In the genomic region with DNA sequence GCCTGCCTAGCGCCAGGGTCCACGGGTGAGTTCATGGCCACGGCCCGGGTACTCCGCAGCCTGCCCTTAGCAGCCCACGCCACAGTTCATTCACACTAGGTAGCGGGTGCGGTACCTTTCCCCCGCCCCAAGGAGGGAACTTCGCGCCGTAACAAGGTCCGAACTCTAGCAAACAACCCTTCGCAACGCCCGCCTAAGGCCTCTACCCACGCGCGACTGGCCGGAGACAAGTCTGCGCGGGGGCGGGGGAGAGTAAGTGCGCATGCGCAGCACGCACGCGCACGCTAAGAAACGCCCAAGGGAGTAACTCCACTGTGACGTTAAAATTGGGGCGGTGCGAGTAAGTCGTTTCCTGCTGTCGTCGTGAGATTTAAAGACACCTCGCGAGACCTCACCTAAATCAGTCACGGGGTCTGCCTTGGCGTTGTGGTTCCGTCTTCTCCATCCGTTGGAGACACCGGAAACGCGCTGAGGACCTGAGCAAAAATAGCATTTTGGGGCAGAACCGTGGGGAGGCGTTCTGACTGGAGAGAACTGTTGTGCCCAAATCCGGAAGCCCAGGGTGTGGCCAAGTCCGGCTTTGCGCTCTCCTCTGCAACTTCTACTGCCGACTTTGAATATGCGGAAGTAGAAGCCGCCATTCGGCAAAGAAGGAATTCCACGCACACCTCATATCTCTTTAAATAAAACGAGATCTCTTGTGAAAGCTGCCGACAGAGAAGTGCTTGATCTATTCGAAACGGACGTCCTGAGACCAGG, we compare ENCODE assay signal across 1 cellular context.
TF ChIP-seq lines count a peak whose summit lies in the region.

A gene with protein sequence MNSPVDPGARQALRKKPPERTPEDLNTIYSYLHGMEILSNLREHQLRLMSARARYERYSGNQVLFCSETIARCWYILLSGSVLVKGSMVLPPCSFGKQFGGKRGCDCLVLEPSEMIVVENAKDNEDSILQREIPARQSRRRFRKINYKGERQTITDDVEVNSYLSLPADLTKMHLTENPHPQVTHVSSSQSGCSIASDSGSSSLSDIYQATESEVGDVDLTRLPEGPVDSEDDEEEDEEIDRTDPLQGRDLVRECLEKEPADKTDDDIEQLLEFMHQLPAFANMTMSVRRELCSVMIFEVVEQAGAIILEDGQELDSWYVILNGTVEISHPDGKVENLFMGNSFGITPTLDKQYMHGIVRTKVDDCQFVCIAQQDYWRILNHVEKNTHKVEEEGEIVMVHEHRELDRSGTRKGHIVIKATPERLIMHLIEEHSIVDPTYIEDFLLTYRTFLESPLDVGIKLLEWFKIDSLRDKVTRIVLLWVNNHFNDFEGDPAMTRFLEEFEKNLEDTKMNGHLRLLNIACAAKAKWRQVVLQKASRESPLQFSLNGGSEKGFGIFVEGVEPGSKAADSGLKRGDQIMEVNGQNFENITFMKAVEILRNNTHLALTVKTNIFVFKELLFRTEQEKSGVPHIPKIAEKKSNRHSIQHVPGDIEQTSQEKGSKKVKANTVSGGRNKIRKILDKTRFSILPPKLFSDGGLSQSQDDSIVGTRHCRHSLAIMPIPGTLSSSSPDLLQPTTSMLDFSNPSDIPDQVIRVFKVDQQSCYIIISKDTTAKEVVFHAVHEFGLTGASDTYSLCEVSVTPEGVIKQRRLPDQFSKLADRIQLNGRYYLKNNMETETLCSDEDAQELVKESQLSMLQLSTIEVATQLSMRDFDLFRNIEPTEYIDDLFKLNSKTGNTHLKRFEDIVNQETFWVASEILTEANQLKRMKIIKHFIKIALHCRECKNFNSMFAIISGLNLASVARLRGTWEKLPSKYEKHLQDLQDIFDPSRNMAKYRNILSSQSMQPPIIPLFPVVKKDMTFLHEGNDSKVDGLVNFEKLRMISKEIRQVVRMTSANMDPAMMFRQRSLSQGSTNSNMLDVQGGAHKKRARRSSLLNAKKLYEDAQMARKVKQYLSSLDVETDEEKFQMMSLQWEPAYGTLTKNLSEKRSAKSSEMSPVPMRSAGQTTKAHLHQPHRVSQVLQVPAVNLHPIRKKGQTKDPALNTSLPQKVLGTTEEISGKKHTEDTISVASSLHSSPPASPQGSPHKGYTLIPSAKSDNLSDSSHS (N-terminal part only) (minus strand): TSS at position 234 of the 759 bp plus-strand sequence. CDS start 199 bp downstream, at position 35.

TF ChIP-seq in K562, 482 proteins besides CTCF, POLR2A, EP300 and RAD21 (continued from another document and continues in another):
- no peak for TF ChIP-seq GTF2B (IDR thresholded peaks at IDR 0.05; ENCODE audit: extremely low read depth, insufficient read length)
- peak; percentile 68; the same call in 1 of the 2 replicates for TF ChIP-seq TAF7 (tag; IDR thresholded peaks at IDR 0.05)
- no peak for TF ChIP-seq SETDB1 (IDR thresholded peaks at IDR 0.05; ENCODE audit: low read length)
- TF ChIP-seq MEF2A (IDR thresholded peaks at IDR 0.05; ENCODE audit: control insufficient read depth, low read depth, low read length), result peak; percentile 90
- TF ChIP-seq RB1 (IDR thresholded peaks at IDR 0.05; ENCODE audit: low read depth), result peak; percentile 60; the same call in 1 of the 2 replicates
- no peak for TF ChIP-seq MIER1 (IDR thresholded peaks at IDR 0.05; ENCODE audit: low read depth)
- peak; percentile 99 for TF ChIP-seq ELF1 (tag; IDR thresholded peaks at IDR 0.05)
- peak; percentile 95 for TF ChIP-seq TAF1 (IDR thresholded peaks at IDR 0.05; ENCODE audit: control insufficient read depth, extremely low read depth, insufficient read depth, low read length, severe bottlenecking)
- TF ChIP-seq CBX3 (IDR thresholded peaks at IDR 0.05; ENCODE audit: borderline replicate concordance in 1 of 2, low read length in 2 of 2), result peak in 1 of 2 experiments; percentile 41; a peak in 1 of 3 replicates
- peak; percentile 9; the same call in 1 of the 2 replicates for TF ChIP-seq SMC3 (conservative IDR thresholded peaks at IDR 0.05; ENCODE audit: insufficient read depth, low read depth, low read length)
- TF ChIP-seq, protein P1, sequence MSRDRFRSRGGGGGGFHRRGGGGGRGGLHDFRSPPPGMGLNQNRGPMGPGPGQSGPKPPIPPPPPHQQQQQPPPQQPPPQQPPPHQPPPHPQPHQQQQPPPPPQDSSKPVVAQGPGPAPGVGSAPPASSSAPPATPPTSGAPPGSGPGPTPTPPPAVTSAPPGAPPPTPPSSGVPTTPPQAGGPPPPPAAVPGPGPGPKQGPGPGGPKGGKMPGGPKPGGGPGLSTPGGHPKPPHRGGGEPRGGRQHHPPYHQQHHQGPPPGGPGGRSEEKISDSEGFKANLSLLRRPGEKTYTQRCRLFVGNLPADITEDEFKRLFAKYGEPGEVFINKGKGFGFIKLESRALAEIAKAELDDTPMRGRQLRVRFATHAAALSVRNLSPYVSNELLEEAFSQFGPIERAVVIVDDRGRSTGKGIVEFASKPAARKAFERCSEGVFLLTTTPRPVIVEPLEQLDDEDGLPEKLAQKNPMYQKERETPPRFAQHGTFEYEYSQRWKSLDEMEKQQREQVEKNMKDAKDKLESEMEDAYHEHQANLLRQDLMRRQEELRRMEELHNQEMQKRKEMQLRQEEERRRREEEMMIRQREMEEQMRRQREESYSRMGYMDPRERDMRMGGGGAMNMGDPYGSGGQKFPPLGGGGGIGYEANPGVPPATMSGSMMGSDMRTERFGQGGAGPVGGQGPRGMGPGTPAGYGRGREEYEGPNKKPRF (IDR thresholded peaks at IDR 0.05; ENCODE audit: low read depth, low read length), result no peak
- peak; percentile 93 for TF ChIP-seq ETV5 (CRISPR knock-in tag; IDR thresholded peaks at IDR 0.05; ENCODE audit: low read depth)
- peak; percentile 32; the same call in 1 of the 2 replicates for TF ChIP-seq SOX6 (IDR thresholded peaks at IDR 0.05)
- TF ChIP-seq PTTG1 (tag; IDR thresholded peaks at IDR 0.05; ENCODE audit: low read depth), result no peak
- no peak for TF ChIP-seq KDM1A (IDR thresholded peaks at IDR 0.05)
- TF ChIP-seq ZNF507 (tag; conservative IDR thresholded peaks at IDR 0.05), result no peak
- TF ChIP-seq EP400 (IDR thresholded peaks at IDR 0.05), result peak; percentile 90
- TF ChIP-seq ZNF780A (CRISPR knock-in tag; IDR thresholded peaks at IDR 0.05), result no peak
- no peak for TF ChIP-seq ZNF165 (CRISPR knock-in tag; IDR thresholded peaks at IDR 0.05; ENCODE audit: borderline replicate concordance)
- TF ChIP-seq, protein P2, sequence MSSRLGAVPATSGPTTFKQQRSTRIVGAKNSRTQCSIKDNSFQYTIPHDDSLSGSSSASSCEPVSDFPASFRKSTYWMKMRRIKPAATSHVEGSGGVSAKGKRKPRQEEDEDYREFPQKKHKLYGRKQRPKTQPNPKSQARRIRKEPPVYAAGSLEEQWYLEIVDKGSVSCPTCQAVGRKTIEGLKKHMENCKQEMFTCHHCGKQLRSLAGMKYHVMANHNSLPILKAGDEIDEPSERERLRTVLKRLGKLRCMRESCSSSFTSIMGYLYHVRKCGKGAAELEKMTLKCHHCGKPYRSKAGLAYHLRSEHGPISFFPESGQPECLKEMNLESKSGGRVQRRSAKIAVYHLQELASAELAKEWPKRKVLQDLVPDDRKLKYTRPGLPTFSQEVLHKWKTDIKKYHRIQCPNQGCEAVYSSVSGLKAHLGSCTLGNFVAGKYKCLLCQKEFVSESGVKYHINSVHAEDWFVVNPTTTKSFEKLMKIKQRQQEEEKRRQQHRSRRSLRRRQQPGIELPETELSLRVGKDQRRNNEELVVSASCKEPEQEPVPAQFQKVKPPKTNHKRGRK (tag; IDR thresholded peaks at IDR 0.05), result no peak
- peak; percentile 39 for TF ChIP-seq PRDM10 (IDR thresholded peaks at IDR 0.05; ENCODE audit: partially characterized antibody)
- TF ChIP-seq MLLT1 (IDR thresholded peaks at IDR 0.05), result peak in 1 of 2 experiments; percentile 66; a peak in 2 of 4 replicates
- no peak for TF ChIP-seq ZFP30 (CRISPR knock-in tag; IDR thresholded peaks at IDR 0.05; ENCODE audit: borderline replicate concordance)
- no peak for TF ChIP-seq CREBBP (IDR thresholded peaks at IDR 0.05; ENCODE audit: low read depth, low read length)
- peak; percentile 95 for TF ChIP-seq NFRKB (IDR thresholded peaks at IDR 0.05; ENCODE audit: low read depth)
- TF ChIP-seq ZHX1 (conservative IDR thresholded peaks at IDR 0.05; ENCODE audit: low read length), result peak; percentile 65; the same call in 1 of the 2 replicates
- peak in 1 of 2 experiments; percentile 54; a peak in 1 of 4 replicates for TF ChIP-seq NONO (IDR thresholded peaks at IDR 0.05; ENCODE audit: low read depth in 2 of 2, low read length in 1 of 2)
- TF ChIP-seq ESRRA (IDR thresholded peaks at IDR 0.05; ENCODE audit: borderline replicate concordance, low read depth), result peak; percentile 24; the same call in 1 of the 2 replicates
- TF ChIP-seq FOXP4 (CRISPR knock-in tag; IDR thresholded peaks at IDR 0.05; ENCODE audit: borderline replicate concordance), result 0 out of 2 replicates have a peak, but pooled peaks have one; percentile 22
- TF ChIP-seq, protein P3, sequence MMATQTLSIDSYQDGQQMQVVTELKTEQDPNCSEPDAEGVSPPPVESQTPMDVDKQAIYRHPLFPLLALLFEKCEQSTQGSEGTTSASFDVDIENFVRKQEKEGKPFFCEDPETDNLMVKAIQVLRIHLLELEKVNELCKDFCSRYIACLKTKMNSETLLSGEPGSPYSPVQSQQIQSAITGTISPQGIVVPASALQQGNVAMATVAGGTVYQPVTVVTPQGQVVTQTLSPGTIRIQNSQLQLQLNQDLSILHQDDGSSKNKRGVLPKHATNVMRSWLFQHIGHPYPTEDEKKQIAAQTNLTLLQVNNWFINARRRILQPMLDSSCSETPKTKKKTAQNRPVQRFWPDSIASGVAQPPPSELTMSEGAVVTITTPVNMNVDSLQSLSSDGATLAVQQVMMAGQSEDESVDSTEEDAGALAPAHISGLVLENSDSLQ (IDR thresholded peaks at IDR 0.05), result peak; percentile 81
